In genomic region chr3:44961888-44962287, GRCh38 we compare ENCODE assay signal across 17 cellular contexts.
"Had no signal": no experiment of that assay in that cellular context is flagged by ENCODE, and none has a peak within 500 bp of the region (broad histone marks: within the 10 kb centered on the region; RNA-seq: fewer than 3 reads in every experiment).

No MANE protein-coding gene starts in this region.

- H3K9me3 ChIP-seq: esophagus squamous epithelium, ovary, stomach, thyroid gland, upper lobe of left lung, uterus had no signal

- H3K27ac ChIP-seq: ovary, stomach, thyroid gland, uterus had no signal

- H3K36me3 ChIP-seq: ovary, uterus had no signal

- DNase-seq: effector memory CD8-positive, alpha-beta T cell; esophagus squamous epithelium; kidney; left colon; naive thymus-derived CD8-positive, alpha-beta T cell; nucleus accumbens; ovary; right cardiac atrium; small intestine; stimulated activated CD4-positive, alpha-beta T cell treated with anti-CD3 and anti-CD28 coated beads, Interleukin-12 subunit alpha, Interleukin-12 subunit beta, amount 100 ng/mL, for 4 hours; stimulated activated naive CD4-positive, alpha-beta T cell; stomach; substantia nigra; thyroid gland; upper lobe of left lung; uterus had no signal

- H3K27me3 Mint-ChIP-seq: effector memory CD8-positive, alpha-beta T cell; naive thymus-derived CD8-positive, alpha-beta T cell had no signal

- ATAC-seq: effector memory CD8-positive, alpha-beta T cell; left colon; naive thymus-derived CD8-positive, alpha-beta T cell; right cardiac atrium had no signal

- H3K4me1 ChIP-seq: uterus had no signal

- H3K9me3 Mint-ChIP-seq: effector memory CD8-positive, alpha-beta T cell; naive thymus-derived CD8-positive, alpha-beta T cell; neural crest cell had no signal

- H3K27me3 ChIP-seq: esophagus squamous epithelium, ovary, stomach, thyroid gland, upper lobe of left lung, uterus had no signal

- H3K4me3 ChIP-seq: esophagus squamous epithelium, ovary, stomach, thyroid gland, upper lobe of left lung, uterus had no signal

- H3K4me3 Mint-ChIP-seq: effector memory CD8-positive, alpha-beta T cell; naive thymus-derived CD8-positive, alpha-beta T cell; neural crest cell had no signal
